ENCODE assay signal across 29 cellular contexts in the genomic region with DNA sequence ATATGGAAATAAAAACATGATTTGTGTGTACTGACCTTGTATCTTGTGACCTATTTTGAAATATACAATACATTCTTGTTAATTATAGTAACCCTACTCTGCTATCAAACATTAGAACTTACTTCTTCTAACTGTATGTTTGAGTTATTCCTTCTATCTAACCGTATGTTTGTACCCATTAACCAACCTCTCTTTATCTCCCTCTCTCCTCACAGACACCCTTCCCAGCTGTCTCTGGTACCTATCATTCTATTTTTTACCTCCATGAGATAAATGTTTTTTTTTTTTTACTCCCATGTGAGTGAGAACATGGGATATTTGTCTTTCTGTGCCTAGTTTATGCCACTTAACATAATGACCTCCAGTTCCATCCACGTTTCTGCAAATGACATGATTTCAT.
"Had no signal": no experiment of that assay in that cellular context is flagged by ENCODE, and none has a peak within 500 bp of the region (broad histone marks: within the 10 kb centered on the region; RNA-seq: fewer than 3 reads in every experiment).

No MANE protein-coding gene starts in this region.

- H3K36me3 ChIP-seq: brain microvascular endothelial cell, WERI-Rb-1 had no signal

- ATAC-seq: activated CD4-positive, alpha-beta T cell treated with anti-CD3 and anti-CD28 coated beads for 36 hours; activated CD8-positive, alpha-beta memory T cell treated with anti-CD3 and anti-CD28 coated beads, Interleukin-2, amount 10 ng/mL, durations not matched to agents 7 days and 5 days; activated CD8-positive, alpha-beta T cell treated with anti-CD3 and anti-CD28 coated beads, Interleukin-2, amount 10 ng/mL, durations not matched to agents 7 days and 5 days; activated T-helper 17 cell treated with anti-CD3 and anti-CD28 coated beads, Interleukin-2, amount 50 U/mL, for 72 hours; esophagus mucosa; T-helper 17 cell had no signal

- H3K4me3 ChIP-seq: coronary artery, dorsolateral prefrontal cortex had no signal

- H3K27me3 ChIP-seq: brain microvascular endothelial cell, dorsolateral prefrontal cortex had no signal

- H3K27ac ChIP-seq: brain microvascular endothelial cell, coronary artery, dorsolateral prefrontal cortex, WERI-Rb-1 had no signal

- DNase-seq: activated CD4-positive, alpha-beta memory T cell treated with anti-CD3 and anti-CD28 coated beads for 36 hours; activated CD4-positive, alpha-beta T cell treated with anti-CD3 and anti-CD28 coated beads for 36 hours; activated CD4-positive, alpha-beta T cell treated with anti-CD3 and anti-CD28 coated beads, Interleukin-2, amount 10 ng/mL, durations not matched to agents 24 days and 14 days; activated CD4-positive, CD25-positive, alpha-beta regulatory T cell; activated CD4-positive, CD25-positive, alpha-beta regulatory T cell treated with anti-CD3 and anti-CD28 coated beads, Interleukin-2, amount 50 U/mL, for 72 hours; activated CD8-positive, alpha-beta memory T cell treated with anti-CD3 and anti-CD28 coated beads, Interleukin-2, amount 10 ng/mL, durations not matched to agents 7 days and 5 days; activated CD8-positive, alpha-beta memory T cell treated with anti-CD3 and anti-CD28 coated beads, Interleukin-2, amount 50 U/mL, for 4 hours; activated CD8-positive, alpha-beta T cell treated with anti-CD3 and anti-CD28 coated beads, Interleukin-2, amount 10 ng/mL, durations not matched to agents 7 days and 5 days; activated effector memory CD4-positive, alpha-beta T cell treated with Interleukin-2 at 50 U/mL for 16 hours; activated gamma-delta T cell treated with Interleukin-2 at 50 U/mL for 16 hours; activated naive CD4-positive, alpha-beta T cell treated with anti-CD3 and anti-CD28 coated beads, Interleukin-2, amount 50 U/mL, for 16 hours; activated naive CD4-positive, alpha-beta T cell treated with Interleukin-2 at 50 U/mL for 16 hours; activated T-cell treated with anti-CD3 and anti-CD28 coated beads, Interleukin-2, amount 50 U/mL, for 1 hour; amniotic stem cell; anterior cingulate cortex; brain microvascular endothelial cell; central memory CD4-positive, alpha-beta T cell; dorsolateral prefrontal cortex; effector memory CD4-positive, alpha-beta T cell; endodermal cell; foreskin fibroblast; head of caudate nucleus; T-helper 1 cell; T-helper 17 cell; T1000; WERI-Rb-1 had no signal
